ENCODE assay signal across 6 cellular contexts in genomic region chr1:57696904-57697303, GRCh38.
"Had no signal": no experiment of that assay in that cellular context is flagged by ENCODE, and none has a peak within 500 bp of the region (broad histone marks: within the 10 kb centered on the region; RNA-seq: fewer than 3 reads in every experiment).

No MANE protein-coding gene starts in this region.

- H3K36me3 Mint-ChIP-seq: IgD-negative memory B cell had no signal

- H3K4me1 Mint-ChIP-seq: IgD-negative memory B cell had no signal

- DNase-seq: IMR-90, KBM-7, KG1 had no signal

- H3K4me3 Mint-ChIP-seq: IgD-negative memory B cell had no signal

- H3K27ac Mint-ChIP-seq: IgD-negative memory B cell had no signal

- H3K27ac ChIP-seq: HL-60 had no signal

- H3K4me3 ChIP-seq: K562 had no signal
